ENCODE assay signal across 8 cellular contexts in genomic region chr7:64951250-64951848, GRCh38. TPM values are rescaled to one million over a fixed set of nuclear protein-coding genes. Genes with fewer than 3 reads are reported as not detected.
DNase-seq lines count a peak whose midpoint lies in the region; ATAC-seq and TF ChIP-seq lines count a peak whose summit lies in the region.

No MANE protein-coding gene starts in this region.

- H3K36me3 ChIP-seq in BJ (ENCODE audit: control insufficient read depth, insufficient read depth, low read length): no peaks in the 10 kb centered on the region

- H3K27ac ChIP-seq in VCaP: no peak overlapping the region

- POLR2A ChIA-PET in BJ (lab: Charles Lee): no interaction called here

- CTCF ChIA-PET in BJ (lab: Yijun Ruan, JAX): interaction anchor here (0.7 to 3.1 kb wide), 7 partner anchors 12 to 670 kb away, joined by 3 to 19 read pairs (median 4); partner anchors contain the start of gene ZNF273

- no peak for DNase-seq in BJ (ENCODE audit: low read depth)
- DNase-seq in NAMALWA (ENCODE audit: low spot score): peak; percentile 86
- peak; percentile 39 for DNase-seq in glomerular visceral epithelial cell (ENCODE audit: extremely low spot score)
- DNase-seq in retinal pigment epithelial cell (ENCODE audit: low read depth): no peak
- DNase-seq in activated T-cell treated with anti-CD3 and anti-CD28 coated beads for 4 hours: no peak
- DNase-seq in activated CD4-positive, alpha-beta T cell treated with anti-CD3 and anti-CD28 coated beads for 1 hour: no peak

- H3K27me3 ChIP-seq in BJ (ENCODE audit: control insufficient read depth, insufficient read depth, low read length): peaks cover 11% of the 10 kb centered on the region

- TF ChIP-seq CTCF in BJ (IDR thresholded peaks at IDR 0.05; ENCODE audit: insufficient read depth, low read depth, low read length) (peak; percentile 76), VCaP (conservative IDR thresholded peaks at IDR 0.05) (peak; percentile 87), retinal pigment epithelial cell (conservative IDR thresholded peaks at IDR 0.05; ENCODE audit: low read depth, low read length) (peak; percentile 76)

- ATAC-seq in GM18517 (IDR thresholded peaks at IDR 0.05; ENCODE audit: unreplicated experiment): peak; percentile 65

- H3K4me3 ChIP-seq in BJ (ENCODE audit: low read depth, low read length) (no peak overlapping the region), retinal pigment epithelial cell (ENCODE audit: low read length) (no peak overlapping the region)

RNA-seq across cellular contexts. Expression of gene ZNF117, which starts 39.5 kb away (rescaled TPM):
- 1.9 and 4.1 TPM in 2 replicates for polyA plus RNA-seq in BJ (2011; rRNA removed)
- 1.3 and 1.8 TPM in 2 replicates for polyA minus RNA-seq in BJ (2011; rRNA and poly(A)+ RNA removed)

RNA-seq across cellular contexts. Expression of gene ZNF273, which starts 48.3 kb away (rescaled TPM):
- 1.3 and 1.7 TPM in 2 replicates for polyA plus RNA-seq in BJ (2011; rRNA removed)
- 0.62 and 1.3 TPM in 2 replicates for polyA minus RNA-seq in BJ (2011; rRNA and poly(A)+ RNA removed)

RNA-seq across cellular contexts. Expression of gene ERV3-1, which starts 55.1 kb away (rescaled TPM):
- polyA plus RNA-seq in BJ (2011; rRNA removed): 10.0 and 14.7 TPM in 2 replicates
- polyA minus RNA-seq in BJ (2011; rRNA and poly(A)+ RNA removed): 12.1 and 12.6 TPM in 2 replicates

Comparison
In these comparisons a context has a peak if more than half of its experiments do, and no peak if none do; other contexts are left out.
1. DNase-seq: peak in NAMALWA (single experiment) and glomerular visceral epithelial cell (single experiment); none in BJ (single experiment), retinal pigment epithelial cell (single experiment), activated T-cell treated with anti-CD3 and anti-CD28 coated beads for 4 hours (single experiment) and activated CD4-positive, alpha-beta T cell treated with anti-CD3 and anti-CD28 coated beads for 1 hour (single experiment).
2. Peak in every context shown above with its lines, with median percentiles within 50 percentile points of each other: CTCF ChIP-seq.